Comparison of ENCODE assay signal across 9 cellular contexts in the genomic region with DNA sequence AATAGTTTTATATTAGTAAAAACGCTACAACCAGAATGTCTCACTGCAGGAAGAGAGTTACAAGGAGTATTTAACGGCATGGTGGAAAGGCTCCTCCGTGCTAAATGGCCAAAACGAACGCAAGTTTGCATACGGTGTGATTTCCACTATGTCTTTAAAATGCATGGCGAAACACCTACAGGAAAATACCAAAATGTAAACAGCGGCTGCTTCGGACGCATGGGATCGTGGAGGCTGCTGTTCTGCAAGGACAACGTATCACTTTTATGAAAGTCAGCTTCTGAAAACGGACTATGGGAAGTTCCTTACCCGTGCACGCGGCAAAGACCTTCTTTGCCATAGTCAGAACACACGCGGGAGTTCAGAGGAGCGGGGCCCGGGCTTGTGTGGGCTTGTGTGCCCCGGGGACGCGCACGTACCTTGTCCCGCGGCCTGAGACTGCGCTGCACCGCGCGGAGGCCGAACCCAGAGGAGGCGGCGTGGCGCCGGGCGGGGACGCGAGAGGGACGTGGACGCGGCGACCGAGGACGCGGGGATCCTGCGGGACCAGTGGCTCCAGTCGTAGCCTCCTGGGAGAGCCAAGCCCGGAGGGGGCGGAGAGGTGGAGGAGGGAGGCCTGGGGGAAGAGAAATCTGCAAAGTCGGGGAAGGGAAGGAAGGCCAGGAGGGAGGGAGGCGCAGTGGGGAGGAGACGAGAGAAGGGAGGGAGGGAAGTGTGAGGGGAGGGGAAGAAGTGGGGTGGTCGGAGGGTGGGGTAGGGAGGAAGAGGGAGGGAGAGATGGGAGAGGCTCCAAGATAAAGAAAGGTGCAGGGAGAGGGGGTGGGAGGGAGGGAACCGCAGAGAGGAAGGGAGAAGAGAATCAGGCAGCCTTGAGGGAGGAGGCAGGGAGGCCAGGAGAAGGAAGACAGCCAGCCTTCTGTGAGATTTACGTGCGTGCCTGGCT. TPM values are rescaled to one million over a fixed set of nuclear protein-coding genes. Genes with fewer than 3 reads are reported as not detected.
DNase-seq lines count a peak whose midpoint lies in the region; ATAC-seq, FAIRE-seq and TF ChIP-seq lines count a peak whose summit lies in the region.
"Had no signal": no experiment of that assay in that cellular context is flagged by ENCODE, and none has a peak within 500 bp of the region (broad histone marks: within the 10 kb centered on the region; RNA-seq: fewer than 3 reads in every experiment).

A gene (minus strand): TSS at position 697 of the 943 bp plus-strand sequence. CDS start 17,140 bp downstream, outside the sequence.

- H3K4me3 ChIP-seq in heart right ventricle, result peak within 1 kb of the TSS; percentile 39 to 76 (median 67)

- no peaks in the 10 kb centered on the region for H3K9me3 Mint-ChIP-seq in activated naive CD8-positive, alpha-beta T cell treated with anti-CD3 and anti-CD28 coated beads, Interleukin-2, amount 50 U/mL, for 24 hours
- no peaks in the 10 kb centered on the region for H3K9me3 Mint-ChIP-seq in osteocyte (ENCODE audit: unreplicated experiment)

- H3K4me1 Mint-ChIP-seq in activated naive CD8-positive, alpha-beta T cell treated with anti-CD3 and anti-CD28 coated beads, Interleukin-2, amount 50 U/mL, for 24 hours, result peaks cover 10% of the 10 kb centered on the region
- H3K4me1 Mint-ChIP-seq in osteocyte (ENCODE audit: unreplicated experiment), result peaks cover 61% of the 10 kb centered on the region

- intact Hi-C loops in heart right ventricle (cut with DNase I), result no loop called here

- peaks cover 28% of the 10 kb centered on the region for H3K27me3 Mint-ChIP-seq in activated naive CD8-positive, alpha-beta T cell treated with anti-CD3 and anti-CD28 coated beads, Interleukin-2, amount 50 U/mL, for 24 hours
- H3K27me3 Mint-ChIP-seq in osteocyte (ENCODE audit: unreplicated experiment), result no peaks in the 10 kb centered on the region

- H3K4me3 Mint-ChIP-seq in activated naive CD8-positive, alpha-beta T cell treated with anti-CD3 and anti-CD28 coated beads, Interleukin-2, amount 50 U/mL, for 24 hours, result peak within 1 kb of the TSS; percentile 76
- peak within 1 kb of the TSS; percentile 80 for H3K4me3 Mint-ChIP-seq in osteocyte (ENCODE audit: unreplicated experiment)

- peak; percentile 76 for DNase-seq in COR-L47 (lab: John Stamatoyannopoulos, UW)
- DNase-seq in GM19239 (ENCODE audit: insufficient read length, low spot score), result peak; percentile 40
- peak; percentile 63 for DNase-seq in NCI-H774 (lab: John Stamatoyannopoulos, UW)
- DNase-seq in activated naive CD8-positive, alpha-beta T cell treated with anti-CD3 and anti-CD28 coated beads, Interleukin-2, amount 50 U/mL, for 24 hours, result peak; percentile 40
- DNase-seq in heart right ventricle, result peak; percentile 43 to 60
- no peak for DNase-seq in osteocyte (ENCODE audit: extremely low spot score, unreplicated experiment)
- DNase-seq in stimulated activated naive CD4-positive, alpha-beta T cell treated with Interleukin-2 at 50 U/mL for 16 hours (lab: John Stamatoyannopoulos, UW), result no peak

- H3K36me3 ChIP-seq in heart right ventricle, result no peaks in the 10 kb centered on the region

- FAIRE-seq in GM19239 (lab: Jason Lieb, UNC), result no peak
- FAIRE-seq: TTC549 had no signal

- no peaks in the 10 kb centered on the region for H3K36me3 Mint-ChIP-seq in activated naive CD8-positive, alpha-beta T cell treated with anti-CD3 and anti-CD28 coated beads, Interleukin-2, amount 50 U/mL, for 24 hours (ENCODE audit: low read depth)
- peaks cover 6% of the 10 kb centered on the region for H3K36me3 Mint-ChIP-seq in osteocyte (ENCODE audit: unreplicated experiment)

- WGBS in heart right ventricle, 2 donors, result 2 to 3% methylated on average over 56 of the region's 56 CpGs

- peaks cover 0 to 42% (median 27%) of the 10 kb centered on the region in 9 donors for H3K4me1 ChIP-seq in heart right ventricle

- ATAC-seq in HG03354 (IDR thresholded peaks at IDR 0.05; ENCODE audit: poor library complexity, severe bottlenecking, unreplicated experiment) (peak; percentile 85), heart right ventricle (peak; percentile 71 to 86 (median 81))
- ATAC-seq in activated naive CD8-positive, alpha-beta T cell treated with anti-CD3 and anti-CD28 coated beads, Interleukin-2, amount 50 U/mL, for 24 hours, result peak; percentile 66

- no peak within 1 kb of the TSS for H3K27ac Mint-ChIP-seq in activated naive CD8-positive, alpha-beta T cell treated with anti-CD3 and anti-CD28 coated beads, Interleukin-2, amount 50 U/mL, for 24 hours
- H3K27ac Mint-ChIP-seq in osteocyte (ENCODE audit: unreplicated experiment), result peak within 1 kb of the TSS; percentile 76

- no peaks in the 10 kb centered on the region for H3K9me3 ChIP-seq in heart right ventricle

- peaks cover 0 to 10% (median 0%) of the 10 kb centered on the region in 7 donors for H3K27me3 ChIP-seq in heart right ventricle

- TF ChIP-seq CTCF in heart right ventricle (IDR thresholded peaks at IDR 0.05), result no peak
- TF ChIP-seq CTCF in osteocyte (IDR thresholded peaks at IDR 0.05), result no peak

- H3K27ac ChIP-seq in heart right ventricle, result peak within 1 kb of the TSS; percentile 44 to 90 (median 83)

RNA-seq across cellular contexts. Expression of the gene that starts here (rescaled TPM):
- total RNA-seq in heart right ventricle, result 10 to 100 TPM; 32.2 to 53.4 (median 45.3) TPM
- 10 to 100 TPM; 12.0 to 24.3 TPM for polyA plus RNA-seq in heart right ventricle
- 23.3 and 24.2 TPM in 2 replicates for total RNA-seq in osteocyte

Comparison
In these comparisons a context has a peak if more than half of its experiments do, and no peak if none do; other contexts are left out.
1. DNase-seq: peak in COR-L47 (single experiment), GM19239 (single experiment), NCI-H774 (single experiment), activated naive CD8-positive, alpha-beta T cell treated with anti-CD3 and anti-CD28 coated beads, Interleukin-2, amount 50 U/mL, for 24 hours (single experiment) and heart right ventricle (2 of 2); none in osteocyte (single experiment) and stimulated activated naive CD4-positive, alpha-beta T cell treated with Interleukin-2 at 50 U/mL for 16 hours (single experiment).
2. Peak in every context shown above with its lines, with median percentiles within 50 percentile points of each other: ATAC-seq.